In genomic region chr1:215292906-215293305, GRCh38 we compare ENCODE assay signal across 15 cellular contexts.
A peak's percentile ranks its signal among the peaks of the same experiment; 100 is the strongest.
DNase-seq lines count a peak whose midpoint lies in the region; ATAC-seq and TF ChIP-seq lines count a peak whose summit lies in the region.
"Had no signal": no experiment of that assay in that cellular context is flagged by ENCODE, and none has a peak within 500 bp of the region (broad histone marks: within the 10 kb centered on the region; RNA-seq: fewer than 3 reads in every experiment).

No MANE protein-coding gene starts in this region.

- H3K36me3 ChIP-seq in heart left ventricle = no peaks in the 10 kb centered on the region
- H3K36me3 ChIP-seq: BE2C had no signal

- intact Hi-C loops in heart left ventricle (cut with DNase I) = no loop called here

- H3K9me3 ChIP-seq in heart left ventricle = peaks cover 0 to 18% (median 12%) of the 10 kb centered on the region in 12 donors
- H3K9me3 ChIP-seq: BE2C had no signal

- H3K4me3 ChIP-seq in fibroblast of the aortic adventitia (ENCODE audit: low read depth, low read length) = no peak overlapping the region
- no peak overlapping the region for H3K4me3 ChIP-seq in heart left ventricle

- ATAC-seq in heart left ventricle = no peak
- ATAC-seq: CD8-positive, alpha-beta T cell; HCT116; HepG2 had no signal

- DNase-seq in AG08395 (ENCODE audit: low spot score) (peak; percentile 6), EH (ENCODE audit: low read depth) (peak; percentile 27), astrocyte of the hippocampus (ENCODE audit: low read depth, low spot score) (peak; percentile 14), fibroblast of the aortic adventitia (ENCODE audit: low read depth) (peak; percentile 15), NCI-H128 (lab: John Stamatoyannopoulos, UW; ENCODE audit: unreplicated experiment) (no peak), NCI-H2227 treated with DMSO at 0.1 percent for 48 hours (lab: John Stamatoyannopoulos, UW) (no peak), heart left ventricle (no peak)
- DNase-seq: BE2C; CD8-positive, alpha-beta T cell; COR-L47; DND-41; GF-D8 had no signal

- TF ChIP-seq CTCF in fibroblast of the aortic adventitia (IDR thresholded peaks at IDR 0.05; ENCODE audit: insufficient read depth, low read length) (no peak), heart left ventricle (IDR thresholded peaks at IDR 0.05) (no peak)

- no peak overlapping the region for H3K27ac ChIP-seq in heart left ventricle
- H3K27ac ChIP-seq: 22Rv1 had no signal

- no peak for TF ChIP-seq POLR2A in heart left ventricle (IDR thresholded peaks at IDR 0.05)

- H3K27me3 ChIP-seq in heart left ventricle = no peaks in the 10 kb centered on the region
- H3K27me3 ChIP-seq: BE2C had no signal

- H3K4me1 ChIP-seq in heart left ventricle = no peaks in the 10 kb centered on the region
- H3K4me1 ChIP-seq: BE2C had no signal

- 72 to 94% (median 82%) methylated on average over 1 of the region's 1 CpG for WGBS in heart left ventricle, 4 donors

Comparison
In these comparisons a context has a peak if more than half of its experiments do, and no peak if none do; other contexts are left out.
1. DNase-seq: peak in AG08395 (single experiment), EH (single experiment), astrocyte of the hippocampus (single experiment) and fibroblast of the aortic adventitia (single experiment); none in NCI-H128 (single experiment), NCI-H2227 treated with DMSO at 0.1 percent for 48 hours (single experiment) and heart left ventricle (0 of 5).